In the genomic region with DNA sequence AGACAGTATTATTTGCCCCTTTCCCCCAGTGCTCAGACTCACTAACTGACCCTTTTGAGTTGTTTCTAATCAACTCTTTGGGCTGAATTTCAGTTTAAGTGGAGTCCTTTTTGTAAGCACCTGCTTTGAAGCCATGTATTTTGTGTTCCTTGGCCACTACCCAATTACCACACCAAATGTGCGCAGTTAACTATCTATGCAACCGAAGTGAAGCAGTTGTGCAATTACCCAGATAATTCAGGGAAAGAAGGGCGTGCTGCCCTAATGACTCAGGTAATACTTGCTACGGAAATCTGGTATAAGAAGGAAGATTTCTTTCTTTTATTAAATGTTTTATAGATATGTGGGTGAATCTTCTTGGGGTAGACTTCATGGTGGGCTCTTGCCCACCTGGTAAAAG, we compare ENCODE assay signal across 20 cellular contexts.
A peak's percentile ranks its signal among the peaks of the same experiment; 100 is the strongest.
DNase-seq lines count a peak whose midpoint lies in the region; ATAC-seq, FAIRE-seq and TF ChIP-seq lines count a peak whose summit lies in the region.
"Had no signal": no experiment of that assay in that cellular context is flagged by ENCODE, and none has a peak within 500 bp of the region (broad histone marks: within the 10 kb centered on the region; RNA-seq: fewer than 3 reads in every experiment).

No MANE protein-coding gene starts in this region.

- no peaks in the 10 kb centered on the region for H3K9me1 ChIP-seq in K562 (ENCODE audit: control insufficient read depth, insufficient read depth, low read length)

- no peak for FAIRE-seq in K562 (lab: Jason Lieb, UNC)

- H2AFZ ChIP-seq in K562 (ENCODE audit: low read depth, low read length) = no peak overlapping the region

- in situ Hi-C loops in K562 (cut with MboI) = no loop called here

- intact Hi-C loops in K562 (cut with micrococcal nuclease) = no loop called here
- intact Hi-C loops in activated T-helper 1 cell treated with anti-CD3 and anti-CD28 coated beads, Interleukin-12 subunit alpha, Interleukin-12 subunit beta, Interleukin-2, Interleukin-4 antibody, amounts not matched to agents 30 ng/mL and 10 ng/mL and 1 ng/mL, durations not matched to agents 14 hours and 24 hours and 36 hours (cut with micrococcal nuclease) = no loop called here

- no peak for TF ChIP-seq POLR2A in K562 (conservative IDR thresholded peaks at IDR 0.05)

- peaks cover 3% of the 10 kb centered on the region for H3K9me3 Mint-ChIP-seq in activated T-helper 1 cell treated with anti-CD3 and anti-CD28 coated beads, Interleukin-12 subunit alpha, Interleukin-12 subunit beta, Interleukin-2, Interleukin-4 antibody, amounts not matched to agents 30 ng/mL and 10 ng/mL and 1 ng/mL, durations not matched to agents 14 hours and 24 hours and 36 hours

- TF ChIP-seq RAD21 in K562 (CRISPR knock-in tag; conservative IDR thresholded peaks at IDR 0.05 in 1 of 2, IDR thresholded peaks at IDR 0.05 in 1 of 2) = no peak

- H3K4me1 Mint-ChIP-seq in activated T-helper 1 cell treated with anti-CD3 and anti-CD28 coated beads, Interleukin-12 subunit alpha, Interleukin-12 subunit beta, Interleukin-2, Interleukin-4 antibody, amounts not matched to agents 30 ng/mL and 10 ng/mL and 1 ng/mL, durations not matched to agents 14 hours and 24 hours and 36 hours (ENCODE audit: low read depth) = no peaks in the 10 kb centered on the region

- no peaks in the 10 kb centered on the region for H3K36me3 ChIP-seq in K562 (ENCODE audit: control insufficient read depth, insufficient read depth, low read length)

- CTCF ChIA-PET in K562 (lab: Yijun Ruan, JAX; ENCODE audit: low intra/inter-chr PET ratio) = no interaction called here

- H4K20me1 ChIP-seq in K562 (replicated peaks; ENCODE audit: control insufficient read depth, insufficient read depth, low read length) = no peaks in the 10 kb centered on the region

- WGBS in K562 (ENCODE audit: insufficient coverage, low coverage, missing lambda C conversion rate) = 23% methylated on average over 4 of the region's 4 CpGs

- H3K4me3 ChIP-seq in K562 = no peak overlapping the region
- H3K4me3 ChIP-seq in skin epidermis = no peak overlapping the region

- no peaks in the 10 kb centered on the region for H3K9me3 ChIP-seq in K562 (replicated peaks; ENCODE audit: control insufficient read depth, insufficient read depth, low read depth, low read length)

- no peak overlapping the region for H3K4me3 Mint-ChIP-seq in activated T-helper 1 cell treated with anti-CD3 and anti-CD28 coated beads, Interleukin-12 subunit alpha, Interleukin-12 subunit beta, Interleukin-2, Interleukin-4 antibody, amounts not matched to agents 30 ng/mL and 10 ng/mL and 1 ng/mL, durations not matched to agents 14 hours and 24 hours and 36 hours
- H3K4me3 Mint-ChIP-seq: B cell had no signal

- POLR2A ChIA-PET in K562 (lab: Yijun Ruan, JAX) = no interaction called here

- H3K4me2 ChIP-seq in K562 (ENCODE audit: insufficient read depth, low read length) = no peak overlapping the region

- H3K36me3 Mint-ChIP-seq in activated T-helper 1 cell treated with anti-CD3 and anti-CD28 coated beads, Interleukin-12 subunit alpha, Interleukin-12 subunit beta, Interleukin-2, Interleukin-4 antibody, amounts not matched to agents 30 ng/mL and 10 ng/mL and 1 ng/mL, durations not matched to agents 14 hours and 24 hours and 36 hours (ENCODE audit: low read depth) = peaks cover 2% of the 10 kb centered on the region

- no peaks in the 10 kb centered on the region for H3K27me3 Mint-ChIP-seq in activated T-helper 1 cell treated with anti-CD3 and anti-CD28 coated beads, Interleukin-12 subunit alpha, Interleukin-12 subunit beta, Interleukin-2, Interleukin-4 antibody, amounts not matched to agents 30 ng/mL and 10 ng/mL and 1 ng/mL, durations not matched to agents 14 hours and 24 hours and 36 hours (ENCODE audit: insufficient read depth)
- H3K27me3 Mint-ChIP-seq: B cell had no signal

- no peak overlapping the region for H3K9ac ChIP-seq in K562 (ENCODE audit: insufficient read depth in 1 of 2, low read depth in 2 of 2, low read length in 2 of 2)

- no peaks in the 10 kb centered on the region for H3K79me2 ChIP-seq in K562 (ENCODE audit: control insufficient read depth, insufficient read depth, low read length)

- no peak overlapping the region for H3K27ac Mint-ChIP-seq in activated T-helper 1 cell treated with anti-CD3 and anti-CD28 coated beads, Interleukin-12 subunit alpha, Interleukin-12 subunit beta, Interleukin-2, Interleukin-4 antibody, amounts not matched to agents 30 ng/mL and 10 ng/mL and 1 ng/mL, durations not matched to agents 14 hours and 24 hours and 36 hours
- H3K27ac Mint-ChIP-seq: B cell had no signal

- ATAC-seq in K562 = no peak
- ATAC-seq in left lobe of liver = peak; percentile 73
- ATAC-seq: PC-3 had no signal

- H3K27me3 ChIP-seq in K562 (ENCODE audit: control insufficient read depth in 2 of 2, insufficient read depth in 2 of 2, low read length in 2 of 2) = peaks cover 0 to under 1% of the 10 kb centered on the region in 2 experiments; a peak in 2 of 5 replicates

- no peak overlapping the region for H3K27ac ChIP-seq in K562 (ENCODE audit: extremely low read depth, low read depth, low read length)
- H3K27ac ChIP-seq in skin epidermis = peak overlapping the region in 17 of 21 experiments; percentile 10 to 83 (median 66)
- H3K27ac ChIP-seq: 22Rv1 had no signal

- no peak for TF ChIP-seq CTCF in K562 (IDR thresholded peaks at IDR 0.05 in 2 of 3, conservative IDR thresholded peaks at IDR 0.05 in 1 of 3; ENCODE audit: insufficient read depth in 2 of 3, low read depth in 1 of 3, low read length in 3 of 3)

- no TSS peak for BruUV-seq in K562 (replicated peaks; lab: Mats Ljungman, UMichigan)

- no peak for TF ChIP-seq EP300 in K562 (IDR thresholded peaks at IDR 0.05; ENCODE audit: low read length)

- no peaks in the 10 kb centered on the region for H3K4me1 ChIP-seq in K562 (replicated peaks in 1 of 2; ENCODE audit: control insufficient read depth in 2 of 2, insufficient read depth in 2 of 2, low read length in 2 of 2)

- peak; percentile 55 for DNase-seq in NCI-H2029 (lab: John Stamatoyannopoulos, UW)
- DNase-seq in NCI-H2029 treated with DMSO at 0.1 percent for 48 hours (lab: John Stamatoyannopoulos, UW) = no peak
- DNase-seq in K562 (ENCODE audit: extremely low read depth in 1 of 4, low spot score in 3 of 4) = no peak
- no peak for DNase-seq in left lobe of liver (ENCODE audit: low spot score)
- DNase-seq in activated T-helper 1 cell treated with anti-CD3 and anti-CD28 coated beads, Interleukin-12 subunit alpha, Interleukin-12 subunit beta, Interleukin-2, Interleukin-4 antibody, amounts not matched to agents 30 ng/mL and 10 ng/mL and 1 ng/mL, durations not matched to agents 14 hours and 24 hours and 36 hours (ENCODE audit: low spot score) = no peak
- no peak for DNase-seq in SIG-M5 treated with dmso at 0.1 percent for 504 hours (lab: John Stamatoyannopoulos, UW; ENCODE audit: unreplicated experiment)
- DNase-seq in dedifferentiated amniotic fluid mesenchymal stem cell (ENCODE audit: extremely low spot score) = no peak
- DNase-seq: DMS79 treated with DMSO at 0.1 percent for 48 hours; KBM-7; MV-4-11; NCI-H1694 treated with DMSO at 0.1 percent for 48 hours; NCI-H2227 treated with DMSO at 0.1 percent for 48 hours; NCI-H524 treated with DMSO at 0.1 percent for 48 hours; NK-92 treated with Interleukin-12 subunit alpha and Interleukin-12 subunit beta, amount 100 ng/mL, for 24 hours; PC-3; RPMI8226; SIG-M5 had no signal

TF ChIP-seq in K562, 482 proteins besides CTCF, POLR2A, EP300 and RAD21:
- no peak for TF ChIP-seq ZNF253 (CRISPR knock-in tag; conservative IDR thresholded peaks at IDR 0.05)
- peak; percentile 28; the same call in 1 of the 2 replicates for TF ChIP-seq CEBPB (tag; IDR thresholded peaks at IDR 0.05)
- no peak for TF ChIP-seq SRSF9 (IDR thresholded peaks at IDR 0.05; ENCODE audit: borderline replicate concordance, low read depth, low read length)
